25 cellular contexts compared by ENCODE assay signal in the genomic region with DNA sequence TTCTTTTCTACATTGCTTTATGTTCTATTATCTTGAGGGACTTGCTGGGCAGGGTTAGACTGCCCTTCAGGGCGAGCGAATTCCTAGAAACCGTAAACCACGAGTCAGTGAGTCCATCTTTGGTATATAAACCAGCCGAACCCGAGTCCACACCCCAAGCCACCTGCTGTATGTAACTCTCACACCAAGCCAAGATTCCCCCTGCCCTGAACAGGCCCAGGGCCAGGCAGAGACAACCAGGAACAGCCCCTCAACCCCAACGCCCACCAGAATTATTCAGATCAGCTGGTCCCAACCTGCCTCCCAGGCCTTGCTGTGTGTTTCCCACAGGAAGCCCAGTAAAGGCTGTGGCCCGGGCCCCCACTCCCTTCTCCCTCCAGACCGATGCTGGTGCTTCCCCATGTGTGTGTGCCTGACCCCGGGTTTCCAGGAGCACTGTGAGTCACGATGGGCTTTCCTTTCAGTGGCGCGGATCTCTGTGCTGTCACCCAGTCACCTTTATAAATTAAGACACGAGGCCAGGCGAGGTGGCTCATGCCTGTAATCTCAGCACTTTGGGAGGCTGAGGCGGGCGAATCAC. TPM values are rescaled to one million over a fixed set of nuclear protein-coding genes. Genes with fewer than 3 reads are reported as not detected.
DNase-seq lines count a peak whose midpoint lies in the region; ATAC-seq, FAIRE-seq and TF ChIP-seq lines count a peak whose summit lies in the region.
"Had no signal": no experiment of that assay in that cellular context is flagged by ENCODE, and none has a peak within 500 bp of the region (broad histone marks: within the 10 kb centered on the region; RNA-seq: fewer than 3 reads in every experiment).

No MANE protein-coding gene starts in this region.

- H3K9ac ChIP-seq in HepG2 (ENCODE audit: insufficient read depth, low read depth, low read length): no peak overlapping the region

- TF ChIP-seq CTCF in HepG2 (CRISPR knock-in tag; IDR thresholded peaks at IDR 0.05) (no peak), right lobe of liver (IDR thresholded peaks at IDR 0.05) (no peak), WTC11 (IDR thresholded peaks at IDR 0.05) (no peak), type B pancreatic cell (conservative IDR thresholded peaks at IDR 0.05) (no peak)

- H3K27me3 Mint-ChIP-seq in WTC11 (ENCODE audit: low read depth) (no peaks in the 10 kb centered on the region; the same call in 1 of the 2 replicates), type B pancreatic cell (no peaks in the 10 kb centered on the region)
- peaks cover 0 to 2% of the 10 kb centered on the region in 2 donors for H3K27me3 Mint-ChIP-seq in CD8-positive, alpha-beta memory T cell

- H3K4me3 ChIP-seq in HepG2 (replicated peaks in 1 of 3; ENCODE audit: insufficient read depth in 1 of 3, low read depth in 2 of 3, low read length in 3 of 3): no peak overlapping the region
- H3K4me3 ChIP-seq in right lobe of liver: no peak overlapping the region
- no peak overlapping the region for H3K4me3 ChIP-seq in CD8-positive, alpha-beta memory T cell (ENCODE audit: low read length)
- H3K4me3 ChIP-seq: K562, SK-N-MC had no signal

- POLR2A ChIA-PET in HepG2 (lab: Yijun Ruan, JAX): no interaction called here
- POLR2A ChIA-PET in WTC11 (lab: Charles Lee): no interaction called here
- POLR2A ChIA-PET in CD8-positive, alpha-beta memory T cell (lab: Charles Lee): no interaction called here

- in situ Hi-C loops in HepG2 (cut with HindIII; ENCODE audit: extremely low pct_ligation_motif_present, low pct_unique_long_range_greater_than_20kb): no loop called here

- H3K27me3 ChIP-seq in HepG2 (ENCODE audit: control insufficient read depth in 1 of 2, insufficient read depth in 2 of 2, low read length in 2 of 2) (peaks cover 5 to 20% of the 10 kb centered on the region in 2 experiments; a peak in 3 of 5 replicates), right lobe of liver (no peaks in the 10 kb centered on the region)
- H3K27me3 ChIP-seq in CD8-positive, alpha-beta memory T cell (ENCODE audit: insufficient read depth, low read length, poor library complexity, severe bottlenecking): no peaks in the 10 kb centered on the region

- FAIRE-seq in HepG2 (lab: Jason Lieb, UNC): no peak
- FAIRE-seq: D721Med, K562 had no signal

- CTCF ChIA-PET in HepG2 (lab: Yijun Ruan, JAX; ENCODE audit: low intra/inter-chr PET ratio, low total read pairs) (no interaction called here), WTC11 (lab: Charles Lee) (interaction anchor here (2.5 kb wide), 1 partner anchor 27 kb away, joined by 11 read pairs; no protein-coding TSS in a partner anchor)
- CTCF ChIA-PET in CD8-positive, alpha-beta memory T cell (lab: Charles Lee): interaction anchor here (1.5 kb wide), 1 partner anchor 494 kb away, joined by 9 read pairs; no protein-coding TSS in a partner anchor

- no peak for DNase-seq in HepG2 (ENCODE audit: low spot score)
- no peak for DNase-seq in right lobe of liver
- no peak for DNase-seq in WTC11 (ENCODE audit: low spot score)
- DNase-seq in myocyte (ENCODE audit: low read depth): peak; percentile 68
- no peak for DNase-seq in type B pancreatic cell (ENCODE audit: extremely low spot score, unreplicated experiment)
- DNase-seq in CD8-positive, alpha-beta memory T cell: no peak
- no peak for DNase-seq in NCI-H2081 treated with DMSO at 0.1 percent for 48 hours (lab: John Stamatoyannopoulos, UW)
- DNase-seq: 8988T; CD4-positive, CD25-positive, alpha-beta regulatory T cell; Kasumi-1; MV-4-11; NCI-H1105; NCI-H1436 treated with DMSO at 0.1 percent for 48 hours; NCI-H187 treated with DMSO at 0.1 percent for 48 hours; NCI-H446; NCI-H526; NCI-H82; NK-92 treated with Interleukin-12 subunit alpha and Interleukin-12 subunit beta, amount 100 ng/mL, for 24 hours; SHP77 treated with DMSO at 0.1 percent for 48 hours had no signal

- H3K4me3 Mint-ChIP-seq in WTC11 (no peak overlapping the region), type B pancreatic cell (peak overlapping the region; percentile 42)
- H3K4me3 Mint-ChIP-seq in CD8-positive, alpha-beta memory T cell: no peak overlapping the region

- BruUV-seq in HepG2 (replicated peaks; lab: Mats Ljungman, UMichigan): no TSS peak

- H3K36me3 Mint-ChIP-seq in WTC11 (no peaks in the 10 kb centered on the region), type B pancreatic cell (no peaks in the 10 kb centered on the region)
- peaks cover 0 to 1% (median 0%) of the 10 kb centered on the region in 3 donors for H3K36me3 Mint-ChIP-seq in CD8-positive, alpha-beta memory T cell
- H3K36me3 Mint-ChIP-seq: CD4-positive, CD25-positive, alpha-beta regulatory T cell had no signal

- H3K79me2 ChIP-seq in HepG2 (ENCODE audit: insufficient read depth, low read length): no peaks in the 10 kb centered on the region

- WGBS in HepG2 (ENCODE audit: low lambda C conversion rate): 45% methylated on average over 15 of the region's 17 CpGs
- 88% methylated on average over 7 of the region's 17 CpGs for WGBS in right lobe of liver (ENCODE audit: insufficient coverage, low coverage, low lambda C conversion rate, missing lambda C conversion rate)

- intact Hi-C loops in HepG2 (cut with micrococcal nuclease; ENCODE audit: unreplicated experiment) (no loop called here), right lobe of liver (cut with DNase I) (no loop called here)

- no peak for TF ChIP-seq EP300 in HepG2 (IDR thresholded peaks at IDR 0.05; ENCODE audit: low read depth in 2 of 2, low read length in 2 of 2)
- TF ChIP-seq EP300 in HepG2 (CRISPR knock-in tag; IDR thresholded peaks at IDR 0.05; ENCODE audit: borderline replicate concordance): no peak

- H3K4me1 ChIP-seq in HepG2 (ENCODE audit: insufficient read depth, low read length): peaks cover 45% of the 10 kb centered on the region
- H3K4me1 ChIP-seq in right lobe of liver: no peaks in the 10 kb centered on the region
- peaks cover 8% of the 10 kb centered on the region for H3K4me1 ChIP-seq in CD8-positive, alpha-beta memory T cell (ENCODE audit: insufficient read depth, low read length)

- no peak for ATAC-seq in HepG2
- ATAC-seq in right lobe of liver: no peak
- no peak for ATAC-seq in WTC11
- ATAC-seq in HG02870 (IDR thresholded peaks at IDR 0.05; ENCODE audit: unreplicated experiment): no peak
- ATAC-seq: HCT116, K562 had no signal

- H3K9me3 ChIP-seq in HepG2 (ENCODE audit: low read length) (no peaks in the 10 kb centered on the region), right lobe of liver (no peaks in the 10 kb centered on the region)
- no peaks in the 10 kb centered on the region for H3K9me3 ChIP-seq in CD8-positive, alpha-beta memory T cell (ENCODE audit: low read length)

- TF ChIP-seq RAD21 in HepG2 (CRISPR knock-in tag; IDR thresholded peaks at IDR 0.05): no peak

- H3K27ac Mint-ChIP-seq in WTC11 (peak overlapping the region; percentile 70; the same call in 1 of the 2 replicates), type B pancreatic cell (peak overlapping the region; percentile 70)
- H3K27ac Mint-ChIP-seq in CD8-positive, alpha-beta memory T cell: no peak overlapping the region
- H3K27ac Mint-ChIP-seq: CD4-positive, CD25-positive, alpha-beta regulatory T cell had no signal

- no peak overlapping the region for H3K4me2 ChIP-seq in HepG2 (ENCODE audit: low read depth, low read length)

- no peaks in the 10 kb centered on the region for H4K20me1 ChIP-seq in HepG2 (ENCODE audit: insufficient read depth, low read length)

- TF ChIP-seq POLR2A in HepG2 (IDR thresholded peaks at IDR 0.05; ENCODE audit: insufficient read depth in 1 of 2, low read depth in 2 of 2, low read length in 2 of 2): no peak
- no peak for TF ChIP-seq POLR2A in right lobe of liver (IDR thresholded peaks at IDR 0.05)

- H3K36me3 ChIP-seq in HepG2 (replicated peaks in 1 of 2; ENCODE audit: control insufficient read depth in 1 of 2, insufficient read depth in 2 of 2, low read length in 2 of 2) (no peaks in the 10 kb centered on the region), right lobe of liver (no peaks in the 10 kb centered on the region)
- no peaks in the 10 kb centered on the region for H3K36me3 ChIP-seq in CD8-positive, alpha-beta memory T cell (ENCODE audit: insufficient read depth, low read length)

- H3K4me1 Mint-ChIP-seq in WTC11 (peaks cover 11% of the 10 kb centered on the region), type B pancreatic cell (ENCODE audit: unreplicated experiment) (peaks cover 8% of the 10 kb centered on the region)
- peaks cover 6 to 10% (median 8%) of the 10 kb centered on the region in 3 donors for H3K4me1 Mint-ChIP-seq in CD8-positive, alpha-beta memory T cell

- H3K27ac ChIP-seq in HepG2 (ENCODE audit: extremely low read length, insufficient read depth, low read length) (no peak overlapping the region), right lobe of liver (no peak overlapping the region)
- H3K27ac ChIP-seq in CD8-positive, alpha-beta memory T cell (ENCODE audit: low read depth, low read length): no peak overlapping the region
- H3K27ac ChIP-seq: SK-N-MC had no signal

- no peak overlapping the region for H2AFZ ChIP-seq in HepG2 (ENCODE audit: low read length)

- H3K9me3 Mint-ChIP-seq in WTC11 (no peaks in the 10 kb centered on the region), type B pancreatic cell (peaks cover 4% of the 10 kb centered on the region)
- no peaks in the 10 kb centered on the region for H3K9me3 Mint-ChIP-seq in CD8-positive, alpha-beta memory T cell
- H3K9me3 Mint-ChIP-seq: CD4-positive, CD25-positive, alpha-beta regulatory T cell had no signal

RNA-seq across cellular contexts. Expression of gene KIF17, which starts 17.1 kb away (rescaled TPM):
- total RNA-seq in HepG2 (2016; rRNA removed; fragmentation: Illumina TruSeq; extraction: Trizol) (0.24 and 0.25 TPM in 2 replicates), right lobe of liver (1 to 10 TPM; 1.0 to 3.2 (median 1.3) TPM), WTC11 (2021) (8.1 to 16.1 TPM (median 14.3 TPM) in 3 replicates), myocyte (0.10 and 0.19 TPM in 2 replicates), type B pancreatic cell (ENCODE audit: low replicate concordance) (0.69 and 2.1 TPM in 2 replicates)
- total RNA-seq in HepG2 (2016; cell fraction: cytosol; rRNA removed; fragmentation: Illumina TruSeq; extraction: Trizol; ENCODE audit: low read depth): not detected in 2 replicates
- total RNA-seq in HepG2 (2016; cell fraction: insoluble cytoplasmic fraction; rRNA removed; fragmentation: Illumina TruSeq; extraction: Trizol): 0.13 and 0.27 TPM in 2 replicates
- total RNA-seq in HepG2 (2016; cell fraction: membrane; rRNA removed; fragmentation: Illumina TruSeq; extraction: Trizol): 0.34 TPM in 1 of 2 replicates, not detected in the other
- total RNA-seq in HepG2 (2016; cell fraction: nucleus; rRNA removed; fragmentation: Illumina TruSeq; extraction: Trizol): 0.16 TPM in 1 of 2 replicates, not detected in the other
- polyA plus RNA-seq in HepG2 (2011; rRNA removed): 0.44 and 0.52 TPM in 2 replicates
- 0.27 and 0.36 TPM in 2 replicates for polyA plus RNA-seq in HepG2 (2011; cell fraction: cytosol; rRNA removed)
- 0.63 and 0.69 TPM in 2 replicates for polyA plus RNA-seq in HepG2 (2011; cell fraction: nucleus; rRNA removed)
- 0.35 and 0.60 TPM in 2 replicates for polyA plus RNA-seq in HepG2 (2012)
- polyA plus RNA-seq in HepG2 (2016; cell fraction: cytosol; fragmentation: Illumina TruSeq; extraction: Trizol; ENCODE audit: low read depth): 0.11 and 0.24 TPM in 2 replicates
- polyA plus RNA-seq in HepG2 (2016; cell fraction: insoluble cytoplasmic fraction; fragmentation: Illumina TruSeq; extraction: Trizol; ENCODE audit: low read depth): 0.21 TPM in 1 of 2 replicates, not detected in the other
- polyA plus RNA-seq in HepG2 (2016; cell fraction: membrane; fragmentation: Illumina TruSeq; extraction: Trizol; ENCODE audit: low read depth): 0.14 and 0.47 TPM in 2 replicates
- 0.36 TPM in 1 of 2 replicates, not detected in the other for polyA plus RNA-seq in HepG2 (2016; cell fraction: nucleus; fragmentation: Illumina TruSeq; extraction: Trizol; ENCODE audit: insufficient read depth, low read depth)
- polyA minus RNA-seq in HepG2 (2011; rRNA and poly(A)+ RNA removed; ENCODE audit: low replicate concordance): 0.78 TPM in 1 of 2 replicates, not detected in the other
- polyA minus RNA-seq in HepG2 (2011; cell fraction: cytosol; rRNA and poly(A)+ RNA removed): not detected in 2 replicates
- polyA minus RNA-seq in HepG2 (2011; cell fraction: nucleus; rRNA and poly(A)+ RNA removed): 0.52 and 0.62 TPM in 2 replicates
- polyA plus RNA-seq in myocyte (2012): 0.16 TPM
- total RNA-seq in CD8-positive, alpha-beta memory T cell: not detected
- not detected for polyA plus RNA-seq in CD8-positive, alpha-beta memory T cell
- total RNA-seq: CD4-positive, CD25-positive, alpha-beta regulatory T cell; HT-29 had no signal
- polyA plus RNA-seq: CD4-positive, CD25-positive, alpha-beta regulatory T cell had no signal

RNA-seq across cellular contexts. Expression of gene SH2D5, which starts 31.8 kb away (rescaled TPM):
- total RNA-seq in HepG2 (2016; rRNA removed; fragmentation: Illumina TruSeq; extraction: Trizol) (1.7 and 3.4 TPM in 2 replicates), right lobe of liver (1 to 10 TPM in 2 of 6 experiments, under 1 TPM in 1, not detected in 3; 0.80 to 1.8 (median 1.4) TPM), WTC11 (2021) (13.4 to 17.8 TPM (median 13.8 TPM) in 3 replicates), myocyte (0.47 and 1.5 TPM in 2 replicates), type B pancreatic cell (ENCODE audit: low replicate concordance) (1.2 and 1.4 TPM in 2 replicates)
- total RNA-seq in HepG2 (2016; cell fraction: cytosol; rRNA removed; fragmentation: Illumina TruSeq; extraction: Trizol; ENCODE audit: low read depth): 0.20 and 0.26 TPM in 2 replicates
- total RNA-seq in HepG2 (2016; cell fraction: insoluble cytoplasmic fraction; rRNA removed; fragmentation: Illumina TruSeq; extraction: Trizol): 1.6 and 2.0 TPM in 2 replicates
- total RNA-seq in HepG2 (2016; cell fraction: membrane; rRNA removed; fragmentation: Illumina TruSeq; extraction: Trizol): 1.4 and 1.8 TPM in 2 replicates
- total RNA-seq in HepG2 (2016; cell fraction: nucleus; rRNA removed; fragmentation: Illumina TruSeq; extraction: Trizol): 1.8 and 2.2 TPM in 2 replicates
- 1.2 and 1.4 TPM in 2 replicates for polyA plus RNA-seq in HepG2 (2011; rRNA removed)
- 0.87 and 0.92 TPM in 2 replicates for polyA plus RNA-seq in HepG2 (2011; cell fraction: cytosol; rRNA removed)
- polyA plus RNA-seq in HepG2 (2011; cell fraction: nucleus; rRNA removed): 7.0 and 10.0 TPM in 2 replicates
- polyA plus RNA-seq in HepG2 (2012): 0.94 and 1.8 TPM in 2 replicates
- 0.29 and 0.55 TPM in 2 replicates for polyA plus RNA-seq in HepG2 (2016; cell fraction: cytosol; fragmentation: Illumina TruSeq; extraction: Trizol; ENCODE audit: low read depth)
- polyA plus RNA-seq in HepG2 (2016; cell fraction: insoluble cytoplasmic fraction; fragmentation: Illumina TruSeq; extraction: Trizol; ENCODE audit: low read depth): 0.69 and 1.5 TPM in 2 replicates
- 0.64 and 0.86 TPM in 2 replicates for polyA plus RNA-seq in HepG2 (2016; cell fraction: membrane; fragmentation: Illumina TruSeq; extraction: Trizol; ENCODE audit: low read depth)
- 4.8 and 5.7 TPM in 2 replicates for polyA plus RNA-seq in HepG2 (2016; cell fraction: nucleus; fragmentation: Illumina TruSeq; extraction: Trizol; ENCODE audit: insufficient read depth, low read depth)
- polyA minus RNA-seq in HepG2 (2011; rRNA and poly(A)+ RNA removed; ENCODE audit: low replicate concordance): 0.05 and 0.76 TPM in 2 replicates
- polyA minus RNA-seq in HepG2 (2011; cell fraction: cytosol; rRNA and poly(A)+ RNA removed): 0.40 and 1.4 TPM in 2 replicates
- polyA minus RNA-seq in HepG2 (2011; cell fraction: nucleus; rRNA and poly(A)+ RNA removed): 0.77 and 0.87 TPM in 2 replicates
- 0.49 TPM for polyA plus RNA-seq in myocyte (2012)
- total RNA-seq in CD8-positive, alpha-beta memory T cell: under 1 TPM; 0.13 to 0.24 TPM
- polyA plus RNA-seq in CD8-positive, alpha-beta memory T cell: not detected
- total RNA-seq: CD4-positive, CD25-positive, alpha-beta regulatory T cell had no signal
- polyA plus RNA-seq: CD4-positive, CD25-positive, alpha-beta regulatory T cell had no signal

RNA-seq across cellular contexts. Expression of gene DDOST, which starts 39.6 kb away (rescaled TPM):
- total RNA-seq in HepG2 (2016; rRNA removed; fragmentation: Illumina TruSeq; extraction: Trizol) (167 and 335 TPM in 2 replicates), right lobe of liver (100 to 1,000 TPM in 3 of 6 experiments, 10 to 100 TPM in 3; 53.0 to 132 (median 100) TPM), WTC11 (2021) (299 to 306 TPM (median 300 TPM) in 3 replicates), myocyte (184 and 204 TPM in 2 replicates), type B pancreatic cell (ENCODE audit: low replicate concordance) (254 and 259 TPM in 2 replicates)
- total RNA-seq in HepG2 (2016; cell fraction: cytosol; rRNA removed; fragmentation: Illumina TruSeq; extraction: Trizol; ENCODE audit: low read depth): 55.5 and 58.3 TPM in 2 replicates
- total RNA-seq in HepG2 (2016; cell fraction: insoluble cytoplasmic fraction; rRNA removed; fragmentation: Illumina TruSeq; extraction: Trizol): 152 and 344 TPM in 2 replicates
- total RNA-seq in HepG2 (2016; cell fraction: membrane; rRNA removed; fragmentation: Illumina TruSeq; extraction: Trizol): 109 and 116 TPM in 2 replicates
- 220 and 261 TPM in 2 replicates for total RNA-seq in HepG2 (2016; cell fraction: nucleus; rRNA removed; fragmentation: Illumina TruSeq; extraction: Trizol)
- 485 and 494 TPM in 2 replicates for polyA plus RNA-seq in HepG2 (2011; rRNA removed)
- 512 and 565 TPM in 2 replicates for polyA plus RNA-seq in HepG2 (2011; cell fraction: cytosol; rRNA removed)
- polyA plus RNA-seq in HepG2 (2011; cell fraction: nucleus; rRNA removed): 123 and 124 TPM in 2 replicates
- 190 and 241 TPM in 2 replicates for polyA plus RNA-seq in HepG2 (2012)
- polyA plus RNA-seq in HepG2 (2016; cell fraction: cytosol; fragmentation: Illumina TruSeq; extraction: Trizol; ENCODE audit: low read depth): 62.9 and 71.0 TPM in 2 replicates
- 137 and 148 TPM in 2 replicates for polyA plus RNA-seq in HepG2 (2016; cell fraction: insoluble cytoplasmic fraction; fragmentation: Illumina TruSeq; extraction: Trizol; ENCODE audit: low read depth)
- 92.2 and 98.9 TPM in 2 replicates for polyA plus RNA-seq in HepG2 (2016; cell fraction: membrane; fragmentation: Illumina TruSeq; extraction: Trizol; ENCODE audit: low read depth)
- 331 and 354 TPM in 2 replicates for polyA plus RNA-seq in HepG2 (2016; cell fraction: nucleus; fragmentation: Illumina TruSeq; extraction: Trizol; ENCODE audit: insufficient read depth, low read depth)
- polyA minus RNA-seq in HepG2 (2011; rRNA and poly(A)+ RNA removed; ENCODE audit: low replicate concordance): 116 and 435 TPM in 2 replicates
- 152 TPM in 2 replicates for polyA minus RNA-seq in HepG2 (2011; cell fraction: cytosol; rRNA and poly(A)+ RNA removed)
- polyA minus RNA-seq in HepG2 (2011; cell fraction: nucleus; rRNA and poly(A)+ RNA removed): 85.1 and 101 TPM in 2 replicates
- polyA plus RNA-seq in myocyte (2012): 202 TPM
- total RNA-seq in CD8-positive, alpha-beta memory T cell: 100 to 1,000 TPM; 191 to 201 TPM
- 280 TPM for polyA plus RNA-seq in CD8-positive, alpha-beta memory T cell

Comparison
In these comparisons a context has a peak if more than half of its experiments do, and no peak if none do; other contexts are left out.
1. H3K27ac Mint-ChIP-seq: peak in WTC11 (single experiment) and type B pancreatic cell (single experiment); none in CD8-positive, alpha-beta memory T cell (0 of 8).